8 cellular contexts compared by ENCODE assay signal in genomic region chr12:49623142-49623899, GRCh38. TPM values are rescaled to one million over a fixed set of nuclear protein-coding genes. Genes with fewer than 3 reads are reported as not detected.
DNase-seq lines count a peak whose midpoint lies in the region; ATAC-seq and TF ChIP-seq lines count a peak whose summit lies in the region.

TSS of gene PRPF40B (plus strand) at chr12:49623561. CDS start at chr12:49623591, 30 bp downstream.

- H3K36me3 ChIP-seq in adipocyte (ENCODE audit: control insufficient read depth, insufficient read depth, low read length, severe bottlenecking) (no peaks in the 10 kb centered on the region), heart right ventricle (no peaks in the 10 kb centered on the region)

- peak within 1 kb of the TSS; percentile 71 for H3K4me3 ChIP-seq in GM12865 (ENCODE audit: low read depth, low read length)
- H3K4me3 ChIP-seq in adipocyte (ENCODE audit: low read length) = peak within 1 kb of the TSS; percentile 88
- peak within 1 kb of the TSS; percentile 11 to 81 (median 66) for H3K4me3 ChIP-seq in heart right ventricle

- peak within 1 kb of the TSS; percentile 93 for H3K9ac ChIP-seq in adipocyte (ENCODE audit: low read length)

- peak within 1 kb of the TSS; percentile 86 for H3K4me3 Mint-ChIP-seq in progenitor cell of endocrine pancreas (ENCODE audit: low read depth)

- TF ChIP-seq CTCF in GM12865 (IDR thresholded peaks at IDR 0.05; ENCODE audit: insufficient read depth, low read depth, low read length, missing control alignments) (peak; percentile 64), heart right ventricle (IDR thresholded peaks at IDR 0.05) (peak in 8 of 9 donors; percentile 14 to 65 (median 52)), progenitor cell of endocrine pancreas (IDR thresholded peaks at IDR 0.05; ENCODE audit: unreplicated experiment) (peak; percentile 73)

- WGBS in heart right ventricle, 2 donors = 1% methylated on average over 41 to 76 of the region's 76 CpGs

- H3K4me1 ChIP-seq in adipocyte (ENCODE audit: control insufficient read depth, insufficient read depth, low read length) (peaks cover 38% of the 10 kb centered on the region), heart right ventricle (peaks cover 14 to 33% (median 18%) of the 10 kb centered on the region in 9 donors)

- H3K27me3 ChIP-seq in adipocyte (replicated peaks; ENCODE audit: control insufficient read depth, insufficient read depth, low read length) (no peaks in the 10 kb centered on the region), heart right ventricle (peaks cover 0 to 35% (median 0%) of the 10 kb centered on the region in 7 donors)

- peaks cover 21% of the 10 kb centered on the region for H3K4me1 Mint-ChIP-seq in progenitor cell of endocrine pancreas (ENCODE audit: low read depth)

- peak within 1 kb of the TSS; percentile 90 for H3K27ac Mint-ChIP-seq in progenitor cell of endocrine pancreas

- peak within 1 kb of the TSS; percentile 78 to 88 (median 84) for H3K27ac ChIP-seq in heart right ventricle

- peaks cover 6% of the 10 kb centered on the region for H3K27me3 Mint-ChIP-seq in progenitor cell of endocrine pancreas

- DNase-seq in GM12865 (ENCODE audit: low read depth) (peak; percentile 92), NCI-H1092 treated with DMSO at 0.1 percent for 48 hours (lab: John Stamatoyannopoulos, UW) (peak; percentile 68), T follicular helper cell (ENCODE audit: low read depth) (peak; percentile 80), adipocyte (ENCODE audit: low read depth) (peak; percentile 94), heart right ventricle (peak; percentile 86 to 91), progenitor cell of endocrine pancreas (ENCODE audit: low spot score, unreplicated experiment) (peak; percentile 92), ureter (ENCODE audit: low spot score) (peak; percentile 84)

- ATAC-seq in HG02571 (IDR thresholded peaks at IDR 0.05; ENCODE audit: unreplicated experiment) (peak; percentile 64), heart right ventricle (peak; percentile 88 to 93 (median 92))

- H3K9me3 ChIP-seq in adipocyte (ENCODE audit: control insufficient read depth, low read length) (no peaks in the 10 kb centered on the region), heart right ventricle (no peaks in the 10 kb centered on the region)

- peaks cover 2% of the 10 kb centered on the region for H3K36me3 Mint-ChIP-seq in progenitor cell of endocrine pancreas (ENCODE audit: insufficient read depth)

- H3K9me3 Mint-ChIP-seq in progenitor cell of endocrine pancreas (ENCODE audit: low read depth) = no peaks in the 10 kb centered on the region

- intact Hi-C loops in heart right ventricle (cut with DNase I) = no loop called here

RNA-seq across cellular contexts. Expression of gene PRPF40B, which starts in this region (rescaled TPM):
- total RNA-seq in heart right ventricle (10 to 100 TPM; 16.8 to 26.2 (median 21.6) TPM), progenitor cell of endocrine pancreas (57.4 and 63.4 TPM in 2 replicates), ureter (44.4 TPM)
- 10 to 100 TPM; 13.4 to 37.5 TPM for polyA plus RNA-seq in heart right ventricle

Comparison
In these comparisons a context has a peak if more than half of its experiments do, and no peak if none do; other contexts are left out.
1. Peak in every context shown above with its lines: DNase-seq, ATAC-seq, H3K4me3 ChIP-seq and H3K27ac ChIP-seq.